27 cellular contexts compared by ENCODE assay signal in the genomic region with DNA sequence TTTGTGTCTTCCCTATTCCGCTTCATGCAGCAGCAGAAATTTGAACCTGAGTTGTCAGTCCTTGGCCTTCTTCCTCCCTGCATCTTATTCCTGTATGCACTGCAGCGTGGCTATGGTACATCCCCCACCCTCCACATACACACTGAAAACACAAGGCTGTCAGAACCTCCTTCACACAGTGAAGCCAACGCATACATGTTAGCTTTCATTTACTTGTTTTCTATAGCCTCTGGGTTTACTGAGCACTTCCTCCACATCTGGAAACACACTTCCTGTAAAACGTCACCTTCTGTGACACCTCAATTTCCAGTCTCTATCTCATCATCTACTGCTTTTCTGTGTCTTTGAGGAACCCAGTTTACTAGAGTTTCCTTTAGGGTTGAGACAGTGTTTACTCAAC. TPM values are rescaled to one million over a fixed set of nuclear protein-coding genes. Genes with fewer than 3 reads are reported as not detected.
A peak's percentile ranks its signal among the peaks of the same experiment; 100 is the strongest.
DNase-seq lines count a peak whose midpoint lies in the region; ATAC-seq, FAIRE-seq and TF ChIP-seq lines count a peak whose summit lies in the region.
"Had no signal": no experiment of that assay in that cellular context is flagged by ENCODE, and none has a peak within 500 bp of the region (broad histone marks: within the 10 kb centered on the region; RNA-seq: fewer than 3 reads in every experiment).

No MANE protein-coding gene starts in this region.

- H3K36me3 Mint-ChIP-seq in activated CD4-positive, alpha-beta T cell treated with anti-CD3 and anti-CD28 coated beads for 36 hours (ENCODE audit: low read depth), result no peaks in the 10 kb centered on the region
- H3K36me3 Mint-ChIP-seq in WTC11, result no peaks in the 10 kb centered on the region
- H3K36me3 Mint-ChIP-seq: activated naive CD8-positive, alpha-beta T cell; naive thymus-derived CD8-positive, alpha-beta T cell had no signal

- H3K79me2 ChIP-seq in DND-41 (ENCODE audit: insufficient read depth, low read length) (no peaks in the 10 kb centered on the region), OCI-LY3 (ENCODE audit: low read length) (no peaks in the 10 kb centered on the region)

- FAIRE-seq in RCC 7860 (lab: Jason Lieb, UNC), result no peak
- FAIRE-seq: A549, endometrium, GM12878 had no signal

- H3K4me2 ChIP-seq in DND-41 (ENCODE audit: insufficient read depth, low read length), result no peak overlapping the region
- no peak overlapping the region for H3K4me2 ChIP-seq in OCI-LY3 (ENCODE audit: low read length)
- H3K4me2 ChIP-seq: A549 had no signal

- CTCF ChIA-PET in activated CD4-positive, alpha-beta T cell treated with anti-CD3 and anti-CD28 coated beads for 36 hours (lab: Charles Lee), result interaction anchor here (1.0 to 1.6 kb wide), 3 partner anchors 21 to 201 kb away, joined by 3 to 7 read pairs (median 4); no protein-coding TSS in a partner anchor
- CTCF ChIA-PET in WTC11 (lab: Charles Lee), result no interaction called here

- H3K27ac Mint-ChIP-seq in activated CD4-positive, alpha-beta T cell treated with anti-CD3 and anti-CD28 coated beads for 36 hours, result peak overlapping the region; percentile 35
- no peak overlapping the region for H3K27ac Mint-ChIP-seq in WTC11
- H3K27ac Mint-ChIP-seq: activated naive CD8-positive, alpha-beta T cell; activated T-cell treated with anti-CD3 and anti-CD28 coated beads, Interleukin-2, amount 50 U/mL, for 24 hours; dendritic cell treated with granulocyte-macrophage colony-stimulating factor and Interleukin-4, amounts not matched to agents 40 ng/mL and 50 ng/mL, for 4 days had no signal

- H3K36me3 ChIP-seq in DND-41 (ENCODE audit: insufficient read depth, low read length) (no peaks in the 10 kb centered on the region), OCI-LY3 (replicated peaks; ENCODE audit: low read depth, low read length) (no peaks in the 10 kb centered on the region), lower lobe of right lung (no peaks in the 10 kb centered on the region)
- H3K36me3 ChIP-seq: gastroesophageal sphincter, left ventricle myocardium inferior, Peyer's patch, SJCRH30 had no signal

- no peaks in the 10 kb centered on the region for H3K4me1 ChIP-seq in DND-41 (ENCODE audit: insufficient read depth, low read length)
- H3K4me1 ChIP-seq in OCI-LY3 (ENCODE audit: low read length), result no peaks in the 10 kb centered on the region
- H3K4me1 ChIP-seq in lower lobe of right lung, result no peaks in the 10 kb centered on the region
- H3K4me1 ChIP-seq: A549, Peyer's patch, SJCRH30 had no signal

- H3K4me1 Mint-ChIP-seq in activated CD4-positive, alpha-beta T cell treated with anti-CD3 and anti-CD28 coated beads for 36 hours, result peaks cover 9% of the 10 kb centered on the region
- H3K4me1 Mint-ChIP-seq in WTC11, result no peaks in the 10 kb centered on the region
- H3K4me1 Mint-ChIP-seq: H9 had no signal

- no peak overlapping the region for H3K4me3 Mint-ChIP-seq in activated CD4-positive, alpha-beta T cell treated with anti-CD3 and anti-CD28 coated beads for 36 hours
- H3K4me3 Mint-ChIP-seq in WTC11, result no peak overlapping the region
- H3K4me3 Mint-ChIP-seq: activated naive CD8-positive, alpha-beta T cell; activated T-cell treated with anti-CD3 and anti-CD28 coated beads, Interleukin-2, amount 50 U/mL, for 24 hours; dendritic cell treated with granulocyte-macrophage colony-stimulating factor and Interleukin-4, amounts not matched to agents 40 ng/mL and 50 ng/mL, for 4 days; H9; naive thymus-derived CD8-positive, alpha-beta T cell had no signal

- H3K27me3 Mint-ChIP-seq in activated CD4-positive, alpha-beta T cell treated with anti-CD3 and anti-CD28 coated beads for 36 hours, result no peaks in the 10 kb centered on the region
- no peaks in the 10 kb centered on the region for H3K27me3 Mint-ChIP-seq in WTC11 (ENCODE audit: low read depth)
- H3K27me3 Mint-ChIP-seq: activated naive CD8-positive, alpha-beta T cell; activated T-cell treated with anti-CD3 and anti-CD28 coated beads, Interleukin-2, amount 50 U/mL, for 24 hours; dendritic cell treated with granulocyte-macrophage colony-stimulating factor and Interleukin-4, amounts not matched to agents 40 ng/mL and 50 ng/mL, for 4 days; naive thymus-derived CD8-positive, alpha-beta T cell had no signal

- no peak overlapping the region for H3K9ac ChIP-seq in DND-41 (ENCODE audit: low read depth, low read length)
- no peak overlapping the region for H3K9ac ChIP-seq in OCI-LY3 (ENCODE audit: low read length)

- H3K4me3 ChIP-seq in DND-41 (ENCODE audit: low read depth in 1 of 2, low read length in 2 of 2) (no peak overlapping the region), OCI-LY3 (ENCODE audit: low read length) (no peak overlapping the region), lower lobe of right lung (no peak overlapping the region)
- H3K4me3 ChIP-seq: A549, gastroesophageal sphincter, GM12878, left ventricle myocardium inferior, Peyer's patch, SJCRH30 had no signal

- H3K27me3 ChIP-seq in DND-41 (ENCODE audit: insufficient read depth, low read length, poor library complexity) (no peaks in the 10 kb centered on the region), OCI-LY3 (ENCODE audit: low read depth, low read length) (no peaks in the 10 kb centered on the region), lower lobe of right lung (ENCODE audit: low read depth) (no peaks in the 10 kb centered on the region)
- H3K27me3 ChIP-seq: gastroesophageal sphincter, Peyer's patch, SJCRH30 had no signal

- H3K9me3 ChIP-seq in DND-41 (ENCODE audit: insufficient read depth, low read length, severe bottlenecking), result no peaks in the 10 kb centered on the region
- H3K9me3 ChIP-seq in OCI-LY3 (ENCODE audit: insufficient read depth, low read length), result no peaks in the 10 kb centered on the region
- no peaks in the 10 kb centered on the region for H3K9me3 ChIP-seq in lower lobe of right lung
- H3K9me3 ChIP-seq: A549, gastroesophageal sphincter, left ventricle myocardium inferior, Peyer's patch, SJCRH30 had no signal

- TF ChIP-seq CTCF in DND-41 (IDR thresholded peaks at IDR 0.05; ENCODE audit: borderline replicate concordance, extremely low read depth, low read length, poor library complexity, severe bottlenecking), result no peak
- no peak for TF ChIP-seq CTCF in OCI-LY3 (IDR thresholded peaks at IDR 0.05; ENCODE audit: low read depth, low read length)
- no peak for TF ChIP-seq CTCF in WTC11 (IDR thresholded peaks at IDR 0.05)
- TF ChIP-seq CTCF in lower lobe of right lung (IDR thresholded peaks at IDR 0.05), result no peak

- DNase-seq in activated CD4-positive, alpha-beta T cell treated with anti-CD3 and anti-CD28 coated beads for 36 hours, result no peak
- DNase-seq in activated CD4-positive, alpha-beta T cell treated with anti-CD3 and anti-CD28 coated beads, Interleukin-2, amount 50 U/mL, for 48 hours, result no peak
- DNase-seq in DND-41 (no peak), dermis blood vessel endothelial cell (peak; percentile 26), WTC11 (ENCODE audit: low spot score) (no peak), lower lobe of right lung (no peak), RCC 7860 (ENCODE audit: low spot score) (no peak)
- DNase-seq: activated T-cell treated with anti-CD3 and anti-CD28 coated beads, Interleukin-2, amount 50 U/mL, for 24 hours; central memory CD4-positive, alpha-beta T cell; H9; hypothalamus; left ventricle myocardium inferior; midbrain; naive thymus-derived CD8-positive, alpha-beta T cell; NCI-H1436; NCI-H510A; NK-92 treated with Interleukin-12 subunit alpha and Interleukin-12 subunit beta, amount 100 ng/mL, for 24 hours; Peyer's patch; SJCRH30 had no signal

- POLR2A ChIA-PET in activated CD4-positive, alpha-beta T cell treated with anti-CD3 and anti-CD28 coated beads for 36 hours (lab: Charles Lee), result interaction anchor here (0.7 kb wide), 1 partner anchor 76 kb away, joined by 6 read pairs; no protein-coding TSS in a partner anchor
- POLR2A ChIA-PET in WTC11 (lab: Charles Lee), result interaction anchor here (0.6 to 0.7 kb wide), 2 partner anchors 242 to 608 kb away, joined by 3 to 6 read pairs; no protein-coding TSS in a partner anchor

- H3K27ac ChIP-seq in DND-41 (ENCODE audit: low read length), result no peak overlapping the region
- no peak overlapping the region for H3K27ac ChIP-seq in OCI-LY3 (ENCODE audit: low read length)
- H3K27ac ChIP-seq in lower lobe of right lung, result no peak overlapping the region
- H3K27ac ChIP-seq: A549, gastroesophageal sphincter, left ventricle myocardium inferior, Peyer's patch, SJCRH30, VCaP had no signal

- H2AFZ ChIP-seq in DND-41 (ENCODE audit: low read depth, low read length) (no peak overlapping the region; the same call in 1 of the 2 replicates), OCI-LY3 (ENCODE audit: low read depth, low read length) (peak overlapping the region; percentile 71)

- H4K20me1 ChIP-seq in DND-41 (ENCODE audit: insufficient read depth, low read length) (no peaks in the 10 kb centered on the region), OCI-LY3 (ENCODE audit: insufficient read depth, low read length) (no peaks in the 10 kb centered on the region)

- intact Hi-C loops in activated CD4-positive, alpha-beta T cell treated with anti-CD3 and anti-CD28 coated beads for 36 hours (cut with DNase I, micrococcal nuclease), result no loop called here
- intact Hi-C loops in lower lobe of right lung (cut with DNase I), result no loop called here

- no peaks in the 10 kb centered on the region for H3K9me3 Mint-ChIP-seq in activated CD4-positive, alpha-beta T cell treated with anti-CD3 and anti-CD28 coated beads for 36 hours (ENCODE audit: low read depth)
- no peaks in the 10 kb centered on the region for H3K9me3 Mint-ChIP-seq in WTC11
- H3K9me3 Mint-ChIP-seq: activated T-cell treated with anti-CD3 and anti-CD28 coated beads, Interleukin-2, amount 50 U/mL, for 24 hours; dendritic cell treated with granulocyte-macrophage colony-stimulating factor and Interleukin-4, amounts not matched to agents 40 ng/mL and 50 ng/mL, for 4 days; H9; naive thymus-derived CD8-positive, alpha-beta T cell had no signal

- ATAC-seq in activated CD4-positive, alpha-beta T cell treated with anti-CD3 and anti-CD28 coated beads for 36 hours, result peak; percentile 81
- ATAC-seq in DND-41 (ENCODE audit: insufficient read depth, low read depth) (peak; percentile 56; the same call in 2 of the 3 replicates), WTC11 (no peak), lower lobe of right lung (no peak)
- ATAC-seq: A549; gastroesophageal sphincter; GM12878; naive thymus-derived CD8-positive, alpha-beta T cell had no signal

TF ChIP-seq in WTC11, 78 proteins besides CTCF, POLR2A, EP300 and RAD21 (continues in another document):
- no peak for TF ChIP-seq IRF1 (CRISPR knock-in tag; IDR thresholded peaks at IDR 0.05)

RNA-seq across cellular contexts. Expression of gene SUSD5, which starts 47.0 kb away (rescaled TPM):
- total RNA-seq in activated CD4-positive, alpha-beta T cell treated with anti-CD3 and anti-CD28 coated beads for 36 hours, result not detected
- total RNA-seq in dermis blood vessel endothelial cell (1.7 and 2.3 TPM in 2 replicates), WTC11 (2021) (1.2 to 1.6 TPM (median 1.5 TPM) in 3 replicates), lower lobe of right lung (1.9 TPM)
- total RNA-seq: naive thymus-derived CD8-positive, alpha-beta T cell had no signal

RNA-seq across cellular contexts. Expression of gene CRTAP, which starts 57.8 kb away (rescaled TPM):
- 10 to 100 TPM; 39.2 to 43.4 TPM for total RNA-seq in activated CD4-positive, alpha-beta T cell treated with anti-CD3 and anti-CD28 coated beads for 36 hours
- total RNA-seq in dermis blood vessel endothelial cell (132 and 203 TPM in 2 replicates), WTC11 (2021) (156 to 197 TPM (median 196 TPM) in 3 replicates), lower lobe of right lung (213 TPM)

Comparison
In these comparisons a context has a peak if more than half of its experiments do, and no peak if none do; other contexts are left out.
1. ATAC-seq: peak in activated CD4-positive, alpha-beta T cell treated with anti-CD3 and anti-CD28 coated beads for 36 hours (single experiment) and DND-41 (single experiment); none in WTC11 (single experiment) and lower lobe of right lung (0 of 2).